31 cellular contexts compared by ENCODE assay signal in genomic region chr18:63683890-63684289, GRCh38. TPM values are rescaled to one million over a fixed set of nuclear protein-coding genes. Genes with fewer than 3 reads are reported as not detected.
DNase-seq lines count a peak whose midpoint lies in the region; ATAC-seq, FAIRE-seq and TF ChIP-seq lines count a peak whose summit lies in the region.
"Had no signal": no experiment of that assay in that cellular context is flagged by ENCODE, and none has a peak within 500 bp of the region (broad histone marks: within the 10 kb centered on the region; RNA-seq: fewer than 3 reads in every experiment).

No MANE protein-coding gene starts in this region.

- H2BK5ac ChIP-seq in H1 (ENCODE audit: low read depth, low read length) = no peak overlapping the region

- H3F3A ChIP-seq in PC-3 (ENCODE audit: low read length, unreplicated experiment) (peaks cover 15% of the 10 kb centered on the region), neural progenitor cell (ENCODE audit: low read depth) (peaks cover 8% of the 10 kb centered on the region)

- TF ChIP-seq EP300 in H1 (IDR thresholded peaks at IDR 0.05; ENCODE audit: borderline replicate concordance in 1 of 2, low read depth in 2 of 2, low read length in 2 of 2) = no peak

- no peaks in the 10 kb centered on the region for H3K36me3 ChIP-seq in PC-3 (ENCODE audit: low read depth, low read length)
- no peaks in the 10 kb centered on the region for H3K36me3 ChIP-seq in H1 (ENCODE audit: control insufficient read depth in 2 of 4, insufficient read depth in 4 of 4, low read length in 3 of 4)
- H3K36me3 ChIP-seq in neural progenitor cell = no peaks in the 10 kb centered on the region
- H3K36me3 ChIP-seq: Peyer's patch, suprapubic skin, WERI-Rb-1 had no signal

- H2BK20ac ChIP-seq in H1 (ENCODE audit: low read length) = no peak overlapping the region; the same call in 1 of the 2 replicates

- H3K27me3 Mint-ChIP-seq in neural progenitor cell (ENCODE audit: insufficient read depth, low read depth) (no peaks in the 10 kb centered on the region), T-helper 17 cell (no peaks in the 10 kb centered on the region)
- H3K27me3 Mint-ChIP-seq in naive thymus-derived CD8-positive, alpha-beta T cell = peaks cover 8 to 41% (median 19%) of the 10 kb centered on the region in 5 donors
- peaks cover 5% of the 10 kb centered on the region for H3K27me3 Mint-ChIP-seq in activated T-cell treated with anti-CD3 and anti-CD28 coated beads, Interleukin-2, amount 50 U/mL, for 72 hours (ENCODE audit: low read depth)

- no peak overlapping the region for H2BK15ac ChIP-seq in H1 (ENCODE audit: low read length)

- H3K9me3 ChIP-seq in AG04450 (ENCODE audit: control insufficient read depth, insufficient read depth, low read length) = no peaks in the 10 kb centered on the region
- H3K9me3 ChIP-seq in PC-3 (ENCODE audit: low read length) = no peaks in the 10 kb centered on the region
- no peaks in the 10 kb centered on the region for H3K9me3 ChIP-seq in H1 (ENCODE audit: insufficient read depth in 2 of 2, low read depth in 1 of 2, low read length in 1 of 2)
- H3K9me3 ChIP-seq in neural progenitor cell (ENCODE audit: low read depth) = no peaks in the 10 kb centered on the region
- H3K9me3 ChIP-seq in T-helper 17 cell (ENCODE audit: control insufficient read depth, low read length, poor library complexity, severe bottlenecking) = no peaks in the 10 kb centered on the region
- H3K9me3 ChIP-seq: Peyer's patch, suprapubic skin had no signal

- no peak overlapping the region for H3K18ac ChIP-seq in H1 (ENCODE audit: extremely low read depth, low read length)

- no peaks in the 10 kb centered on the region; the same call in 1 of the 2 replicates for H3K23me2 ChIP-seq in H1 (ENCODE audit: low read depth, low read length)

- H4K20me1 ChIP-seq in PC-3 (ENCODE audit: low read length) = no peaks in the 10 kb centered on the region
- H4K20me1 ChIP-seq in H1 (replicated peaks in 1 of 2; ENCODE audit: control insufficient read depth in 1 of 2, insufficient read depth in 2 of 2, low read length in 2 of 2) = no peaks in the 10 kb centered on the region
- H4K20me1 ChIP-seq in neural progenitor cell (ENCODE audit: low read depth) = no peaks in the 10 kb centered on the region

- H3K4ac ChIP-seq in H1 (replicated peaks; ENCODE audit: insufficient read length, low read depth, low read length) = no peak overlapping the region

- intact Hi-C loops in PC-3 (cut with micrococcal nuclease) = loop anchor here (1.0 to 5.0 kb wide), 4 partner anchors 57 to 164 kb away; partner anchors contain the start of gene SERPINB7

- no peak overlapping the region for H3K56ac ChIP-seq in H1 (replicated peaks; ENCODE audit: insufficient read length, low read depth, low read length)

- DNase-seq in AG04450 (ENCODE audit: low read depth, low spot score) (no peak), PC-3 (peak; percentile 37), H1 (ENCODE audit: low read depth in 1 of 2, low spot score in 2 of 2) (no peak), neural progenitor cell (ENCODE audit: low spot score) (no peak), RPMI8226 (no peak), T-helper 17 cell (no peak)
- DNase-seq in naive thymus-derived CD8-positive, alpha-beta T cell = no peak
- no peak for DNase-seq in activated T-cell treated with anti-CD3 and anti-CD28 coated beads, Interleukin-2, amount 50 U/mL, for 72 hours
- DNase-seq: activated CD4-positive, alpha-beta T cell treated with anti-CD3 and anti-CD28 coated beads, Interleukin-2, amount 50 U/mL, for 1 hour; anterior cingulate cortex; central memory CD4-positive, alpha-beta T cell; dermis blood vessel endothelial cell; DMS 273 treated with DMSO at 0.1 percent for 48 hours; head of caudate nucleus; KBM-7; NCI-H1436; NCI-H510A treated with DMSO at 0.1 percent for 48 hours; Peyer's patch; stimulated activated CD4-positive, alpha-beta T cell treated with anti-CD3 and anti-CD28 coated beads, Interleukin-2, amount 100 ng/mL, for 24 hours; WERI-Rb-1 had no signal

- TF ChIP-seq CTCF in AG04450 (IDR thresholded peaks at IDR 0.05; ENCODE audit: low read depth, low read length) = no peak
- TF ChIP-seq CTCF in PC-3 (conservative IDR thresholded peaks at IDR 0.05; ENCODE audit: low read depth, low read length) = no peak
- TF ChIP-seq CTCF in H1 (IDR thresholded peaks at IDR 0.05; ENCODE audit: control extremely low read depth in 1 of 3, insufficient read depth in 1 of 3, low read depth in 1 of 3, low read length in 3 of 3) = no peak
- TF ChIP-seq CTCF in neural progenitor cell (IDR thresholded peaks at IDR 0.05) = no peak

- H3K36me3 Mint-ChIP-seq in neural progenitor cell = no peaks in the 10 kb centered on the region
- H3K36me3 Mint-ChIP-seq in naive thymus-derived CD8-positive, alpha-beta T cell = no peaks in the 10 kb centered on the region
- H3K36me3 Mint-ChIP-seq in activated T-cell treated with anti-CD3 and anti-CD28 coated beads, Interleukin-2, amount 50 U/mL, for 72 hours (ENCODE audit: insufficient read depth in 2 of 2) = no peaks in the 10 kb centered on the region
- H3K36me3 Mint-ChIP-seq in T-helper 17 cell (ENCODE audit: low read depth) = no peaks in the 10 kb centered on the region
- H3K36me3 Mint-ChIP-seq: activated naive CD4-positive, alpha-beta T cell treated with anti-CD3 and anti-CD28 coated beads, Interleukin-2, amount 50 U/mL, for 72 hours; CD14-positive monocyte; memory B cell had no signal

- H3K4me3 ChIP-seq in AG04450 (ENCODE audit: low read depth, low read length) (no peak overlapping the region), PC-3 (ENCODE audit: low read length) (no peak overlapping the region), H1 (ENCODE audit: extremely low read depth in 1 of 4, insufficient read depth in 2 of 4, low read depth in 3 of 4, low read length in 4 of 4) (no peak overlapping the region), neural progenitor cell (no peak overlapping the region)
- H3K4me3 ChIP-seq: Peyer's patch, smooth muscle cell, suprapubic skin had no signal

- H2AK5ac ChIP-seq in H1 (ENCODE audit: low read depth, low read length) = no peak overlapping the region

- H2AFZ ChIP-seq in PC-3 (ENCODE audit: low read length) (no peak overlapping the region), H1 (ENCODE audit: low read length) (0 out of 2 replicates have a peak overlapping the region, but pooled peaks have one; percentile 58), neural progenitor cell (replicated peaks) (peak overlapping the region; percentile 96)

- no peak overlapping the region for H4K8ac ChIP-seq in H1 (ENCODE audit: extremely low read depth, insufficient read depth, low read length)

- H3K27ac Mint-ChIP-seq in neural progenitor cell = no peak overlapping the region
- H3K27ac Mint-ChIP-seq in naive thymus-derived CD8-positive, alpha-beta T cell = no peak overlapping the region
- no peak overlapping the region for H3K27ac Mint-ChIP-seq in activated T-cell treated with anti-CD3 and anti-CD28 coated beads, Interleukin-2, amount 50 U/mL, for 72 hours
- no peak overlapping the region for H3K27ac Mint-ChIP-seq in T-helper 17 cell
- H3K27ac Mint-ChIP-seq: activated naive CD4-positive, alpha-beta T cell treated with anti-CD3 and anti-CD28 coated beads, Interleukin-2, amount 50 U/mL, for 72 hours; activated T-helper 1 cell treated with anti-CD3 and anti-CD28 coated beads, Interleukin-12 subunit alpha, Interleukin-12 subunit beta, Interleukin-2, Interleukin-4 antibody, amounts not matched to agents 30 ng/mL and 10 ng/mL and 1 ng/mL, durations not matched to agents 14 hours and 24 hours and 36 hours; CD14-positive monocyte; memory B cell; T-helper 1 cell treated with Interleukin-12 subunit alpha and Interleukin-12 subunit beta and Interleukin-4 antibody, amounts not matched to agents 30 μg/mL and 1 μg/mL, for 36 hours had no signal

- no TSS peak for BruUV-seq in PC-3 (replicated peaks; lab: Mats Ljungman, UMichigan)

- H3K4me2 ChIP-seq in PC-3 (ENCODE audit: low read length) = peak overlapping the region; percentile 60
- H3K4me2 ChIP-seq in H1 (ENCODE audit: insufficient read depth in 1 of 2, low read depth in 2 of 2, low read length in 2 of 2) = peak overlapping the region in 1 of 2 experiments; percentile 27; a peak in 1 of 4 replicates
- H3K4me2 ChIP-seq in neural progenitor cell = no peak overlapping the region

- H4K5ac ChIP-seq in H1 (ENCODE audit: insufficient read length, low read depth, low read length) = no peak overlapping the region

- no peaks in the 10 kb centered on the region for H3K9me2 ChIP-seq in PC-3 (replicated peaks; ENCODE audit: low read length)

- 72% methylated on average over 5 of the region's 5 CpGs; no CpG with 5 or more reads in 1 of the 2 experiments for WGBS in H1 (ENCODE audit: extremely low coverage in 1 of 2, insufficient coverage in 1 of 2, insufficient read length in 1 of 2, insufficient replicate concordance in 2 of 2, low coverage in 1 of 2, low lambda C conversion rate in 2 of 2, missing lambda C conversion rate in 1 of 2), 2 experiments

- H3K9ac ChIP-seq in PC-3 (ENCODE audit: low read length) (peak overlapping the region; percentile 97), H1 (replicated peaks in 1 of 4; ENCODE audit: extremely low read depth in 1 of 4, low read depth in 3 of 4, low read length in 3 of 4) (no peak overlapping the region), neural progenitor cell (no peak overlapping the region)

- ATAC-seq in PC-3 (0 out of 2 replicates have a peak, but pooled peaks have one; percentile 5), T-helper 17 cell (no peak)
- ATAC-seq in naive thymus-derived CD8-positive, alpha-beta T cell = no peak
- no peak for ATAC-seq in activated T-cell treated with anti-CD3 and anti-CD28 coated beads, Interleukin-2, amount 50 U/mL, for 72 hours (replicated peaks in 1 of 2)
- ATAC-seq: activated naive CD4-positive, alpha-beta T cell treated with anti-CD3 and anti-CD28 coated beads, Interleukin-2, amount 50 U/mL, for 72 hours had no signal

- POLR2A ChIA-PET in AG04450 (lab: Yijun Ruan, JAX) = no interaction called here
- POLR2A ChIA-PET in PC-3 (lab: Charles Lee; ENCODE audit: unreplicated experiment) = interaction anchor here (0.6 kb wide), 1 partner anchor 81 kb away, joined by 3 read pairs; no protein-coding TSS in a partner anchor
- POLR2A ChIA-PET in H1 (lab: Charles Lee; ENCODE audit: partially characterized antibody) = no interaction called here
- POLR2A ChIA-PET in naive thymus-derived CD8-positive, alpha-beta T cell (lab: Charles Lee) = no interaction called here

- no peak for TF ChIP-seq RAD21 in H1 (IDR thresholded peaks at IDR 0.05 in 1 of 2, conservative IDR thresholded peaks at IDR 0.05 in 1 of 2; ENCODE audit: low read depth in 2 of 2, low read length in 2 of 2)

- no peak for FAIRE-seq in H1 (lab: Jason Lieb, UNC)

- no peak overlapping the region for H3K14ac ChIP-seq in H1 (ENCODE audit: insufficient read length)

- peaks cover 10% of the 10 kb centered on the region for H3K4me1 Mint-ChIP-seq in neural progenitor cell
- no peaks in the 10 kb centered on the region for H3K4me1 Mint-ChIP-seq in naive thymus-derived CD8-positive, alpha-beta T cell
- no peaks in the 10 kb centered on the region for H3K4me1 Mint-ChIP-seq in activated T-cell treated with anti-CD3 and anti-CD28 coated beads, Interleukin-2, amount 50 U/mL, for 72 hours (ENCODE audit: low read depth)
- H3K4me1 Mint-ChIP-seq in T-helper 17 cell = no peaks in the 10 kb centered on the region
- H3K4me1 Mint-ChIP-seq: CD14-positive monocyte, memory B cell had no signal

- CTCF ChIA-PET in AG04450 (lab: Charles Lee) (interaction anchor here (0.9 to 2.1 kb wide), 2 partner anchors 165 to 173 kb away, joined by 3 to 8 read pairs; no protein-coding TSS in a partner anchor), PC-3 (lab: Charles Lee) (interaction anchor here (1.7 kb wide), 1 partner anchor 58 kb away, joined by 8 read pairs; no protein-coding TSS in a partner anchor), H1 (lab: Charles Lee; ENCODE audit: partially characterized antibody) (interaction anchor here (1.0 to 2.0 kb wide), 4 partner anchors 58 to 245 kb away, joined by 3 to 10 read pairs (median 4); no protein-coding TSS in a partner anchor)

- H3K27me3 ChIP-seq in AG04450 (ENCODE audit: control insufficient read depth, insufficient read depth, low read length) (no peaks in the 10 kb centered on the region), PC-3 (ENCODE audit: low read length) (no peaks in the 10 kb centered on the region), H1 (replicated peaks in 1 of 4; ENCODE audit: control insufficient read depth in 3 of 4, extremely low read depth in 1 of 4, insufficient read depth in 3 of 4, low read length in 3 of 4) (no peaks in the 10 kb centered on the region), neural progenitor cell (no peaks in the 10 kb centered on the region)
- H3K27me3 ChIP-seq: Peyer's patch, suprapubic skin had no signal

- H3K79me1 ChIP-seq in H1 (ENCODE audit: low read depth, low read length) = no peaks in the 10 kb centered on the region

- H3K23ac ChIP-seq in H1 (ENCODE audit: insufficient read length) = no peak overlapping the region

- H4K91ac ChIP-seq in H1 (replicated peaks; ENCODE audit: insufficient read length, low read length) = no peak overlapping the region

- H3K27ac ChIP-seq in AG04450 (ENCODE audit: low read depth, low read length) = peak overlapping the region; percentile 59
- H3K27ac ChIP-seq in PC-3 (ENCODE audit: low read length) = peak overlapping the region; percentile 100
- H3K27ac ChIP-seq in H1 (ENCODE audit: low read depth, low read length) = no peak overlapping the region
- no peak overlapping the region for H3K27ac ChIP-seq in neural progenitor cell
- H3K27ac ChIP-seq: Peyer's patch, suprapubic skin, WERI-Rb-1 had no signal

- H3K4me1 ChIP-seq in PC-3 (ENCODE audit: insufficient read depth, low read length) (peaks cover 46% of the 10 kb centered on the region), H1 (replicated peaks in 1 of 4; ENCODE audit: control insufficient read depth in 3 of 4, insufficient read depth in 4 of 4, low read length in 3 of 4) (peaks cover 1 to 6% (median 5%) of the 10 kb centered on the region in 4 experiments; a peak in 4 of 7 replicates), neural progenitor cell (peaks cover 14% of the 10 kb centered on the region)
- H3K4me1 ChIP-seq: Peyer's patch had no signal

- H2BK12ac ChIP-seq in H1 (ENCODE audit: low read depth, low read length) = peak overlapping the region; percentile 82; the same call in 1 of the 2 replicates

- H2BK120ac ChIP-seq in H1 (replicated peaks; ENCODE audit: low read depth, low read length) = no peak overlapping the region

- H3K79me2 ChIP-seq in PC-3 (ENCODE audit: low read length) = no peaks in the 10 kb centered on the region
- H3K79me2 ChIP-seq in H1 (ENCODE audit: control insufficient read depth in 1 of 2, insufficient read depth in 2 of 2, low read length in 2 of 2) = no peaks in the 10 kb centered on the region
- H3K79me2 ChIP-seq in neural progenitor cell (ENCODE audit: low read depth) = no peaks in the 10 kb centered on the region

- H3K4me3 Mint-ChIP-seq in neural progenitor cell = no peak overlapping the region
- H3K4me3 Mint-ChIP-seq in naive thymus-derived CD8-positive, alpha-beta T cell = no peak overlapping the region
- no peak overlapping the region for H3K4me3 Mint-ChIP-seq in activated T-cell treated with anti-CD3 and anti-CD28 coated beads, Interleukin-2, amount 50 U/mL, for 72 hours
- H3K4me3 Mint-ChIP-seq in T-helper 17 cell = no peak overlapping the region
- H3K4me3 Mint-ChIP-seq: activated T-helper 1 cell treated with anti-CD3 and anti-CD28 coated beads, Interleukin-12 subunit alpha, Interleukin-12 subunit beta, Interleukin-2, Interleukin-4 antibody, amounts not matched to agents 30 ng/mL and 10 ng/mL and 1 ng/mL, durations not matched to agents 14 hours and 24 hours and 36 hours; CD14-positive monocyte; memory B cell; T-helper 1 cell treated with Interleukin-12 subunit alpha and Interleukin-12 subunit beta and Interleukin-4 antibody, amounts not matched to agents 30 μg/mL and 1 μg/mL, for 36 hours had no signal

- no peaks in the 10 kb centered on the region for H3K9me3 Mint-ChIP-seq in neural progenitor cell
- peaks cover 0 to 21% (median 3%) of the 10 kb centered on the region in 9 donors for H3K9me3 Mint-ChIP-seq in naive thymus-derived CD8-positive, alpha-beta T cell
- H3K9me3 Mint-ChIP-seq in activated T-cell treated with anti-CD3 and anti-CD28 coated beads, Interleukin-2, amount 50 U/mL, for 72 hours = no peaks in the 10 kb centered on the region
- H3K9me3 Mint-ChIP-seq: activated T-helper 1 cell treated with anti-CD3 and anti-CD28 coated beads, Interleukin-12 subunit alpha, Interleukin-12 subunit beta, Interleukin-2, Interleukin-4 antibody, amounts not matched to agents 30 ng/mL and 10 ng/mL and 1 ng/mL, durations not matched to agents 14 hours and 24 hours and 36 hours; T-helper 1 cell treated with Interleukin-12 subunit alpha and Interleukin-12 subunit beta and Interleukin-4 antibody, amounts not matched to agents 30 μg/mL and 1 μg/mL, for 36 hours had no signal

- no peak for TF ChIP-seq POLR2A in H1 (IDR thresholded peaks at IDR 0.05; ENCODE audit: control extremely low read depth in 1 of 2, low read depth in 2 of 2, low read length in 2 of 2)

RNA-seq across cellular contexts. Expression of gene SERPINB11, which starts 18.9 kb away (rescaled TPM):
- polyA plus RNA-seq in AG04450 (2011; rRNA removed) (not detected in 2 replicates), H1 (2011; rRNA removed) (not detected in 2 replicates)
- polyA minus RNA-seq in AG04450 (2011; rRNA and poly(A)+ RNA removed) = not detected in 2 replicates
- total RNA-seq in PC-3 (2014; rRNA removed) (not detected in 2 replicates), neural progenitor cell (ENCODE audit: low replicate concordance) (not detected in 2 replicates), T-helper 17 cell (not detected)
- not detected in 2 replicates for total RNA-seq in H1 (2021; fragmentation: NEBNext Ultra II Directional; extraction: Animal tissue kit (Norgen Biotek cat#: 25700))
- polyA plus RNA-seq in H1 (2011; cell fraction: cytosol; rRNA removed) = not detected
- not detected for polyA plus RNA-seq in H1 (2011; cell fraction: nucleus; rRNA removed)
- not detected in 4 replicates for polyA plus RNA-seq in H1 (2012, experiment 1 of 2)
- not detected for polyA plus RNA-seq in H1 (2012, experiment 2 of 2)
- polyA plus RNA-seq in H1 (2013, experiment 1 of 2) = not detected
- not detected for polyA plus RNA-seq in H1 (2013, experiment 2 of 2)
- polyA minus RNA-seq in H1 (2011; rRNA and poly(A)+ RNA removed) = not detected in 2 replicates
- polyA minus RNA-seq in H1 (2011; cell fraction: cytosol; rRNA and poly(A)+ RNA removed) = not detected
- polyA minus RNA-seq in H1 (2011; cell fraction: nucleus; rRNA and poly(A)+ RNA removed) = not detected
- total RNA-seq in naive thymus-derived CD8-positive, alpha-beta T cell = not detected
- not detected for polyA plus RNA-seq in naive thymus-derived CD8-positive, alpha-beta T cell
- total RNA-seq in activated T-cell treated with anti-CD3 and anti-CD28 coated beads, Interleukin-2, amount 50 U/mL, for 72 hours = not detected
- total RNA-seq: activated naive CD4-positive, alpha-beta T cell treated with anti-CD3 and anti-CD28 coated beads, Interleukin-2, amount 50 U/mL, for 72 hours; activated T-helper 1 cell treated with anti-CD3 and anti-CD28 coated beads, Interleukin-12 subunit alpha, Interleukin-12 subunit beta, Interleukin-2, Interleukin-4 antibody, amounts not matched to agents 30 ng/mL and 10 ng/mL and 1 ng/mL, durations not matched to agents 14 hours and 24 hours and 36 hours; dermis blood vessel endothelial cell; G401; omental fat pad; Peyer's patch; SK-MEL-5 had no signal
- polyA plus RNA-seq: CD14-positive monocyte, urinary bladder had no signal

RNA-seq across cellular contexts. Expression of gene SERPINB3, which starts 22.2 kb away (rescaled TPM):
- polyA plus RNA-seq in AG04450 (2011; rRNA removed) (not detected in 2 replicates), H1 (2011; rRNA removed) (0.06 and 0.18 TPM in 2 replicates)
- polyA minus RNA-seq in AG04450 (2011; rRNA and poly(A)+ RNA removed) = not detected in 2 replicates
- total RNA-seq in PC-3 (2014; rRNA removed) (5.6 and 6.3 TPM in 2 replicates), neural progenitor cell (ENCODE audit: low replicate concordance) (not detected in 2 replicates), T-helper 17 cell (not detected)
- total RNA-seq in H1 (2021; fragmentation: NEBNext Ultra II Directional; extraction: Animal tissue kit (Norgen Biotek cat#: 25700)) = 0.17 TPM in 1 of 2 replicates, not detected in the other
- polyA plus RNA-seq in H1 (2011; cell fraction: cytosol; rRNA removed) = 0.14 TPM
- polyA plus RNA-seq in H1 (2011; cell fraction: nucleus; rRNA removed) = 0.11 TPM
- polyA plus RNA-seq in H1 (2012, experiment 1 of 2) = 0.32 TPM in 1 of 4 replicates, not detected in the others
- polyA plus RNA-seq in H1 (2012, experiment 2 of 2) = not detected
- polyA plus RNA-seq in H1 (2013, experiment 1 of 2) = 0.18 TPM
- 0.28 TPM for polyA plus RNA-seq in H1 (2013, experiment 2 of 2)
- polyA minus RNA-seq in H1 (2011; rRNA and poly(A)+ RNA removed) = 0.10 and 0.19 TPM in 2 replicates
- polyA minus RNA-seq in H1 (2011; cell fraction: cytosol; rRNA and poly(A)+ RNA removed) = not detected
- not detected for polyA minus RNA-seq in H1 (2011; cell fraction: nucleus; rRNA and poly(A)+ RNA removed)
- not detected for total RNA-seq in naive thymus-derived CD8-positive, alpha-beta T cell
- polyA plus RNA-seq in naive thymus-derived CD8-positive, alpha-beta T cell = not detected
- total RNA-seq in activated T-cell treated with anti-CD3 and anti-CD28 coated beads, Interleukin-2, amount 50 U/mL, for 72 hours = not detected
- total RNA-seq: activated naive CD4-positive, alpha-beta T cell treated with anti-CD3 and anti-CD28 coated beads, Interleukin-2, amount 50 U/mL, for 72 hours; activated T-helper 1 cell treated with anti-CD3 and anti-CD28 coated beads, Interleukin-12 subunit alpha, Interleukin-12 subunit beta, Interleukin-2, Interleukin-4 antibody, amounts not matched to agents 30 ng/mL and 10 ng/mL and 1 ng/mL, durations not matched to agents 14 hours and 24 hours and 36 hours; G401; omental fat pad; Peyer's patch; SK-MEL-5 had no signal
- polyA plus RNA-seq: CD14-positive monocyte, urinary bladder had no signal

RNA-seq across cellular contexts. Expression of gene SERPINB4, which starts 39.8 kb away (rescaled TPM):
- polyA plus RNA-seq in AG04450 (2011; rRNA removed) (not detected in 2 replicates), H1 (2011; rRNA removed) (0.20 and 0.36 TPM in 2 replicates)
- not detected in 2 replicates for polyA minus RNA-seq in AG04450 (2011; rRNA and poly(A)+ RNA removed)
- total RNA-seq in PC-3 (2014; rRNA removed) (0.40 TPM in 1 of 2 replicates, not detected in the other), neural progenitor cell (ENCODE audit: low replicate concordance) (not detected in 2 replicates), T-helper 17 cell (not detected)
- 0.32 and 0.96 TPM in 2 replicates for total RNA-seq in H1 (2021; fragmentation: NEBNext Ultra II Directional; extraction: Animal tissue kit (Norgen Biotek cat#: 25700))
- polyA plus RNA-seq in H1 (2011; cell fraction: cytosol; rRNA removed) = 0.37 TPM
- 0.27 TPM for polyA plus RNA-seq in H1 (2011; cell fraction: nucleus; rRNA removed)
- polyA plus RNA-seq in H1 (2012, experiment 1 of 2) = 0.37 to 1.2 TPM (median 0.71 TPM) in 4 replicates
- polyA plus RNA-seq in H1 (2012, experiment 2 of 2) = not detected
- polyA plus RNA-seq in H1 (2013, experiment 1 of 2) = 0.95 TPM
- 1.1 TPM for polyA plus RNA-seq in H1 (2013, experiment 2 of 2)
- 0.79 and 1.3 TPM in 2 replicates for polyA minus RNA-seq in H1 (2011; rRNA and poly(A)+ RNA removed)
- not detected for polyA minus RNA-seq in H1 (2011; cell fraction: cytosol; rRNA and poly(A)+ RNA removed)
- polyA minus RNA-seq in H1 (2011; cell fraction: nucleus; rRNA and poly(A)+ RNA removed) = 1.00 TPM
- not detected for total RNA-seq in naive thymus-derived CD8-positive, alpha-beta T cell
- not detected for polyA plus RNA-seq in naive thymus-derived CD8-positive, alpha-beta T cell
- not detected for total RNA-seq in activated T-cell treated with anti-CD3 and anti-CD28 coated beads, Interleukin-2, amount 50 U/mL, for 72 hours
- total RNA-seq: activated naive CD4-positive, alpha-beta T cell treated with anti-CD3 and anti-CD28 coated beads, Interleukin-2, amount 50 U/mL, for 72 hours; activated T-helper 1 cell treated with anti-CD3 and anti-CD28 coated beads, Interleukin-12 subunit alpha, Interleukin-12 subunit beta, Interleukin-2, Interleukin-4 antibody, amounts not matched to agents 30 ng/mL and 10 ng/mL and 1 ng/mL, durations not matched to agents 14 hours and 24 hours and 36 hours; dermis blood vessel endothelial cell; G401; omental fat pad; Peyer's patch; SK-MEL-5; urinary bladder had no signal
- polyA plus RNA-seq: CD14-positive monocyte, urinary bladder had no signal

Comparison
In these comparisons a context has a peak if more than half of its experiments do, and no peak if none do; other contexts are left out.
1. H3K27ac ChIP-seq: peak in AG04450 (single experiment) and PC-3 (single experiment); none in H1 (single experiment) and neural progenitor cell (single experiment).